Comparison of ENCODE assay signal across 18 cellular contexts in genomic region chr3:59641169-59641914, GRCh38.
DNase-seq lines count a peak whose midpoint lies in the region; ATAC-seq, FAIRE-seq and TF ChIP-seq lines count a peak whose summit lies in the region.
"Had no signal": no experiment of that assay in that cellular context is flagged by ENCODE, and none has a peak within 500 bp of the region (broad histone marks: within the 10 kb centered on the region; RNA-seq: fewer than 3 reads in every experiment).

No MANE protein-coding gene starts in this region.

- H4K8ac ChIP-seq in H1 (ENCODE audit: extremely low read depth, insufficient read depth, low read length), result no peak overlapping the region

- TF ChIP-seq POLR2A in H1 (IDR thresholded peaks at IDR 0.05; ENCODE audit: control extremely low read depth in 1 of 2, low read depth in 2 of 2, low read length in 2 of 2) (no peak), gastrocnemius medialis (IDR thresholded peaks at IDR 0.05) (no peak)

- no peak overlapping the region for H2BK15ac ChIP-seq in H1 (ENCODE audit: low read length)

- no peak overlapping the region for H3K18ac ChIP-seq in H1 (ENCODE audit: extremely low read depth, low read length)

- H3K36me3 Mint-ChIP-seq in activated T-cell treated with anti-CD3 and anti-CD28 coated beads, Interleukin-2, amount 50 U/mL, for 24 hours (ENCODE audit: low read depth), result no peaks in the 10 kb centered on the region
- H3K36me3 Mint-ChIP-seq: activated CD8-positive, alpha-beta memory T cell treated with anti-CD3 and anti-CD28 coated beads, Interleukin-2, amount 10 ng/mL, durations not matched to agents 7 days and 5 days had no signal

- peak; percentile 78 to 83 for ATAC-seq in gastrocnemius medialis
- ATAC-seq: activated CD8-positive, alpha-beta memory T cell treated with anti-CD3 and anti-CD28 coated beads, Interleukin-2, amount 10 ng/mL, durations not matched to agents 7 days and 5 days; naive thymus-derived CD4-positive, alpha-beta T cell had no signal

- no peak overlapping the region for H3K4me2 ChIP-seq in H1 (ENCODE audit: insufficient read depth in 1 of 2, low read depth in 2 of 2, low read length in 2 of 2)

- H3K4me3 Mint-ChIP-seq in activated T-cell treated with anti-CD3 and anti-CD28 coated beads, Interleukin-2, amount 50 U/mL, for 24 hours, result no peak overlapping the region
- H3K4me3 Mint-ChIP-seq: activated CD8-positive, alpha-beta memory T cell treated with anti-CD3 and anti-CD28 coated beads, Interleukin-2, amount 10 ng/mL, durations not matched to agents 7 days and 5 days; dendritic cell treated with granulocyte-macrophage colony-stimulating factor and Interleukin-4, amounts not matched to agents 40 ng/mL and 50 ng/mL, for 4 days; naive thymus-derived CD4-positive, alpha-beta T cell had no signal

- intact Hi-C loops in gastrocnemius medialis (cut with DNase I; ENCODE audit: low total_unique reads), result no loop called here

- H3K4me3 ChIP-seq in H1 (ENCODE audit: extremely low read depth in 1 of 4, insufficient read depth in 2 of 4, low read depth in 3 of 4, low read length in 4 of 4) (no peak overlapping the region), gastrocnemius medialis (no peak overlapping the region)
- H3K4me3 ChIP-seq: SJSA1 had no signal

- H2AFZ ChIP-seq in H1 (ENCODE audit: low read length), result no peak overlapping the region

- POLR2A ChIA-PET in H1 (lab: Charles Lee; ENCODE audit: partially characterized antibody), result no interaction called here

- no peaks in the 10 kb centered on the region for H4K20me1 ChIP-seq in H1 (replicated peaks in 1 of 2; ENCODE audit: control insufficient read depth in 1 of 2, insufficient read depth in 2 of 2, low read length in 2 of 2)

- no peak overlapping the region for H4K91ac ChIP-seq in H1 (replicated peaks; ENCODE audit: insufficient read length, low read length)

- no peak overlapping the region for H3K23ac ChIP-seq in H1 (ENCODE audit: insufficient read length)

- H3K27me3 ChIP-seq in H1 (replicated peaks in 1 of 4; ENCODE audit: control insufficient read depth in 3 of 4, extremely low read depth in 1 of 4, insufficient read depth in 3 of 4, low read length in 3 of 4), result no peaks in the 10 kb centered on the region
- H3K27me3 ChIP-seq in gastrocnemius medialis, result peaks cover 0 to 4% (median 0%) of the 10 kb centered on the region in 3 donors
- H3K27me3 ChIP-seq: SJSA1 had no signal

- H3K27ac ChIP-seq in H1 (ENCODE audit: low read depth, low read length), result no peak overlapping the region
- no peak overlapping the region for H3K27ac ChIP-seq in gastrocnemius medialis
- H3K27ac ChIP-seq: SJSA1 had no signal

- H2BK5ac ChIP-seq in H1 (ENCODE audit: low read depth, low read length), result no peak overlapping the region

- no peak overlapping the region for H2AK5ac ChIP-seq in H1 (ENCODE audit: low read depth, low read length)

- H3K4me1 Mint-ChIP-seq in activated T-cell treated with anti-CD3 and anti-CD28 coated beads, Interleukin-2, amount 50 U/mL, for 24 hours (ENCODE audit: low read depth), result no peaks in the 10 kb centered on the region
- H3K4me1 Mint-ChIP-seq: activated CD8-positive, alpha-beta memory T cell treated with anti-CD3 and anti-CD28 coated beads, Interleukin-2, amount 10 ng/mL, durations not matched to agents 7 days and 5 days had no signal

- WGBS in H1 (ENCODE audit: extremely low coverage in 1 of 2, insufficient coverage in 1 of 2, insufficient read length in 1 of 2, insufficient replicate concordance in 2 of 2, low coverage in 1 of 2, low lambda C conversion rate in 2 of 2, missing lambda C conversion rate in 1 of 2), 2 experiments, result 91% methylated on average over 7 of the region's 7 CpGs; no CpG with 5 or more reads in 1 of the 2 experiments

- H2BK20ac ChIP-seq in H1 (ENCODE audit: low read length), result no peak overlapping the region

- H2BK120ac ChIP-seq in H1 (replicated peaks; ENCODE audit: low read depth, low read length), result no peak overlapping the region

- H2BK12ac ChIP-seq in H1 (ENCODE audit: low read depth, low read length), result no peak overlapping the region

- TF ChIP-seq CTCF in H1 (IDR thresholded peaks at IDR 0.05; ENCODE audit: control extremely low read depth in 1 of 3, insufficient read depth in 1 of 3, low read depth in 1 of 3, low read length in 3 of 3) (no peak), gastrocnemius medialis (IDR thresholded peaks at IDR 0.05 in 4 of 5, conservative IDR thresholded peaks at IDR 0.05 in 1 of 5) (no peak)

- H3K79me2 ChIP-seq in H1 (ENCODE audit: control insufficient read depth in 1 of 2, insufficient read depth in 2 of 2, low read length in 2 of 2), result no peaks in the 10 kb centered on the region

- H3K9ac ChIP-seq in H1 (replicated peaks in 1 of 4; ENCODE audit: extremely low read depth in 1 of 4, low read depth in 3 of 4, low read length in 3 of 4), result no peak overlapping the region

- no peak overlapping the region for H3K14ac ChIP-seq in H1 (ENCODE audit: insufficient read length)

- TF ChIP-seq RAD21 in H1 (IDR thresholded peaks at IDR 0.05 in 1 of 2, conservative IDR thresholded peaks at IDR 0.05 in 1 of 2; ENCODE audit: low read depth in 2 of 2, low read length in 2 of 2), result no peak

- no peak for FAIRE-seq in H1 (lab: Jason Lieb, UNC)
- FAIRE-seq: G401.6 had no signal

- no peak overlapping the region for H3K4ac ChIP-seq in H1 (replicated peaks; ENCODE audit: insufficient read length, low read depth, low read length)

- no peaks in the 10 kb centered on the region for H3K9me3 ChIP-seq in H1 (ENCODE audit: insufficient read depth in 2 of 2, low read depth in 1 of 2, low read length in 1 of 2)
- no peaks in the 10 kb centered on the region for H3K9me3 ChIP-seq in gastrocnemius medialis
- H3K9me3 ChIP-seq: SJSA1 had no signal

- no peak overlapping the region for H4K5ac ChIP-seq in H1 (ENCODE audit: insufficient read length, low read depth, low read length)

- no peaks in the 10 kb centered on the region for H3K36me3 ChIP-seq in H1 (ENCODE audit: control insufficient read depth in 2 of 4, insufficient read depth in 4 of 4, low read length in 3 of 4)
- no peaks in the 10 kb centered on the region for H3K36me3 ChIP-seq in gastrocnemius medialis
- H3K36me3 ChIP-seq: SJSA1 had no signal

- no peak overlapping the region for H3K27ac Mint-ChIP-seq in activated T-cell treated with anti-CD3 and anti-CD28 coated beads, Interleukin-2, amount 50 U/mL, for 24 hours
- H3K27ac Mint-ChIP-seq: activated CD8-positive, alpha-beta memory T cell treated with anti-CD3 and anti-CD28 coated beads, Interleukin-2, amount 10 ng/mL, durations not matched to agents 7 days and 5 days; dendritic cell treated with granulocyte-macrophage colony-stimulating factor and Interleukin-4, amounts not matched to agents 40 ng/mL and 50 ng/mL, for 4 days had no signal

- no peaks in the 10 kb centered on the region for H3K79me1 ChIP-seq in H1 (ENCODE audit: low read depth, low read length)

- no peak overlapping the region for H3K56ac ChIP-seq in H1 (replicated peaks; ENCODE audit: insufficient read length, low read depth, low read length)

- H3K4me1 ChIP-seq in H1 (replicated peaks in 1 of 4; ENCODE audit: control insufficient read depth in 3 of 4, insufficient read depth in 4 of 4, low read length in 3 of 4), result no peaks in the 10 kb centered on the region
- peaks cover 0 to 4% of the 10 kb centered on the region in 2 donors for H3K4me1 ChIP-seq in gastrocnemius medialis
- H3K4me1 ChIP-seq: SJSA1 had no signal

- H3K9me3 Mint-ChIP-seq in activated T-cell treated with anti-CD3 and anti-CD28 coated beads, Interleukin-2, amount 50 U/mL, for 24 hours, result no peaks in the 10 kb centered on the region
- H3K9me3 Mint-ChIP-seq: dendritic cell treated with granulocyte-macrophage colony-stimulating factor and Interleukin-4, amounts not matched to agents 40 ng/mL and 50 ng/mL, for 4 days had no signal

- CTCF ChIA-PET in H1 (lab: Charles Lee; ENCODE audit: partially characterized antibody), result interaction anchor here (0.9 to 1.9 kb wide), 5 partner anchors 9 to 290 kb away, joined by 3 to 5 read pairs (median 3); no protein-coding TSS in a partner anchor

- no peaks in the 10 kb centered on the region for H3K23me2 ChIP-seq in H1 (ENCODE audit: low read depth, low read length)

- no peak for TF ChIP-seq EP300 in H1 (IDR thresholded peaks at IDR 0.05; ENCODE audit: borderline replicate concordance in 1 of 2, low read depth in 2 of 2, low read length in 2 of 2)

- in situ Hi-C loops in gastrocnemius medialis (cut with MboI; ENCODE audit: low sequenced_read_pairs in 4 of 4), result no loop called here

- DNase-seq in GM04503 (ENCODE audit: low read depth) (peak; percentile 35), H1 (ENCODE audit: low read depth in 1 of 2, low spot score in 2 of 2) (no peak), inferior parietal cortex (ENCODE audit: extremely low spot score) (peak; percentile 29), gastrocnemius medialis (peak; percentile 16 to 50), NCI-H2227 (lab: John Stamatoyannopoulos, UW; ENCODE audit: unreplicated experiment) (no peak), NCI-H187 treated with DMSO at 0.1 percent for 48 hours (lab: John Stamatoyannopoulos, UW) (no peak), AML-193 (lab: John Stamatoyannopoulos, UW) (no peak)
- DNase-seq in activated T-cell treated with anti-CD3 and anti-CD28 coated beads, Interleukin-2, amount 50 U/mL, for 24 hours, result no peak
- DNase-seq: activated CD4-positive, alpha-beta T cell treated with anti-CD3 and anti-CD28 coated beads for 1 hour; activated CD8-positive, alpha-beta memory T cell treated with anti-CD3 and anti-CD28 coated beads, Interleukin-2, amount 10 ng/mL, durations not matched to agents 7 days and 5 days; activated gamma-delta T cell; naive thymus-derived CD4-positive, alpha-beta T cell; NCI-H1930; NCI-H510A treated with DMSO at 0.1 percent for 48 hours; retina had no signal

- peaks cover 19% of the 10 kb centered on the region for H3K27me3 Mint-ChIP-seq in activated T-cell treated with anti-CD3 and anti-CD28 coated beads, Interleukin-2, amount 50 U/mL, for 24 hours

TF ChIP-seq in H1, 55 proteins besides CTCF, POLR2A, EP300 and RAD21:
- TF ChIP-seq CEBPB (IDR thresholded peaks at IDR 0.05; ENCODE audit: low read depth, low read length) (peak; percentile 21; the same call in 1 of the 2 replicates), CTBP2 (IDR thresholded peaks at IDR 0.05; ENCODE audit: borderline replicate concordance, insufficient read depth, insufficient read length, low read length) (no peak), GABPA (IDR thresholded peaks at IDR 0.05; ENCODE audit: borderline replicate concordance, insufficient read depth, low read length) (no peak), CHD1 (IDR thresholded peaks at IDR 0.05; ENCODE audit: low read depth, low read length) (no peak)

Comparison
In these comparisons a context has a peak if more than half of its experiments do, and no peak if none do; other contexts are left out.
1. DNase-seq: peak in GM04503 (single experiment), inferior parietal cortex (single experiment) and gastrocnemius medialis (2 of 2); none in H1 (0 of 2), activated T-cell treated with anti-CD3 and anti-CD28 coated beads, Interleukin-2, amount 50 U/mL, for 24 hours (single experiment), NCI-H2227 (single experiment), NCI-H187 treated with DMSO at 0.1 percent for 48 hours (single experiment) and AML-193 (0 of 2).